1 cellular context compared by ENCODE assay signal in genomic region chr5:1055896-1056610, GRCh38.
TF ChIP-seq lines count a peak whose summit lies in the region.

No MANE protein-coding gene starts in this region.

TF ChIP-seq in SK-N-SH, 30 proteins besides CTCF, POLR2A, EP300 and RAD21 (continued from another document):
- TF ChIP-seq CHD2 (IDR thresholded peaks at IDR 0.05; ENCODE audit: low read length, partially characterized antibody) (no peak), NRF1 (IDR thresholded peaks at IDR 0.05; ENCODE audit: low read depth, low read length) (no peak), SMC3 (IDR thresholded peaks at IDR 0.05; ENCODE audit: low read depth, low read length) (no peak), RXRA (IDR thresholded peaks at IDR 0.05; ENCODE audit: borderline replicate concordance, low read depth) (no peak), POLR2AphosphoS5 (IDR thresholded peaks at IDR 0.05; ENCODE audit: low read depth, low read length) (no peak), EZH2phosphoT487 (IDR thresholded peaks at IDR 0.05; ENCODE audit: borderline replicate concordance, low read depth) (no peak), FOXM1 (IDR thresholded peaks at IDR 0.05; ENCODE audit: low read depth) (no peak), TEAD4 (IDR thresholded peaks at IDR 0.05; ENCODE audit: borderline replicate concordance, insufficient read depth) (no peak), USF1 (IDR thresholded peaks at IDR 0.05; ENCODE audit: borderline replicate concordance, low read depth) (no peak), MAX (IDR thresholded peaks at IDR 0.05; ENCODE audit: low read depth) (no peak), TAF1 (IDR thresholded peaks at IDR 0.05; ENCODE audit: borderline replicate concordance, low read depth, low read length) (no peak), NFIC (IDR thresholded peaks at IDR 0.05; ENCODE audit: borderline replicate concordance) (no peak)
